Comparison of ENCODE assay signal across 23 cellular contexts in the genomic region with DNA sequence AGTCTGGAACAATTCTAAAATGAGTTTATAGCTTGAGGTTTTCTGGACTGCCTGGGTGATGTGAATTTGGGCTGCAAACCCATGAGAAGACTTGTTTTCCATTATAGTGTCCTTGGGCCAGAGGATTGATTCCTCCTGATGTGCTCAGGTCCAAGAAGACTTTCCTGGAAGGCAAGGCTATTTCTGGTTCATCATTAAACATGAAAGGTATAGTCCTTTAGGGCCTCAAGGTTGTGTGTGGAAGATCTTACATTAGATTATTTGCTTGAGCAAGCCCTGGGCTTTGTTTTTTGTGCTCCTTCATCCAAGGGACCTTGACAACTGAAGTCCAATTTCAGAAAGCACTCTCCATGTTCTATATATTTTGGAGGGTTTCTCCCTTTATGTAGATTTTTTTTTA.
"Had no signal": no experiment of that assay in that cellular context is flagged by ENCODE, and none has a peak within 500 bp of the region (broad histone marks: within the 10 kb centered on the region; RNA-seq: fewer than 3 reads in every experiment).

No MANE protein-coding gene starts in this region.

- H3K27ac ChIP-seq: coronary artery, dorsolateral prefrontal cortex, epithelial cell of prostate, esophagus squamous epithelium, gastrocnemius medialis, heart right ventricle, left lung, lower lobe of right lung had no signal

- H3K4me3 Mint-ChIP-seq: memory B cell; naive thymus-derived CD4-positive, alpha-beta T cell had no signal

- H3K9me3 ChIP-seq: esophagus squamous epithelium, gastrocnemius medialis, left lung, lower lobe of right lung had no signal

- DNase-seq: dermis blood vessel endothelial cell; dorsolateral prefrontal cortex; effector CD4-positive, alpha-beta T cell; effector memory CD4-positive, alpha-beta T cell; erythroblast; esophagus squamous epithelium; foreskin fibroblast; foreskin melanocyte; gastrocnemius medialis; glutamatergic neuron; head of caudate nucleus; heart right ventricle; hippocampal formation; left cardiac atrium; left lung; left ventricle myocardium superior; lower lobe of right lung; mesendoderm; midbrain; naive thymus-derived CD4-positive, alpha-beta T cell had no signal

- H3K36me3 ChIP-seq: esophagus squamous epithelium, gastrocnemius medialis, heart right ventricle, left lung, lower lobe of right lung had no signal

- H3K27me3 Mint-ChIP-seq: memory B cell had no signal

- H3K4me1 ChIP-seq: gastrocnemius medialis, heart right ventricle, left lung, lower lobe of right lung had no signal

- H3K4me3 ChIP-seq: coronary artery, dorsolateral prefrontal cortex, esophagus squamous epithelium, gastrocnemius medialis, heart right ventricle, left lung, lower lobe of right lung had no signal

- H3K27ac Mint-ChIP-seq: memory B cell; naive thymus-derived CD4-positive, alpha-beta T cell had no signal

- H3K27me3 ChIP-seq: esophagus squamous epithelium, gastrocnemius medialis, heart right ventricle, left lung had no signal
